In genomic region chr6:142671791-142672190, GRCh38 we compare ENCODE assay signal across 14 cellular contexts.
DNase-seq lines count a peak whose midpoint lies in the region; ATAC-seq and TF ChIP-seq lines count a peak whose summit lies in the region.
"Had no signal": no experiment of that assay in that cellular context is flagged by ENCODE, and none has a peak within 500 bp of the region (broad histone marks: within the 10 kb centered on the region; RNA-seq: fewer than 3 reads in every experiment).

No MANE protein-coding gene starts in this region.

- H3K9me3 ChIP-seq in osteoblast (ENCODE audit: low read depth, low read length), result no peaks in the 10 kb centered on the region

- ATAC-seq in GM19372 (IDR thresholded peaks at IDR 0.05; ENCODE audit: low read depth, unreplicated experiment), result peak; percentile 83
- ATAC-seq in HG02798 (IDR thresholded peaks at IDR 0.05; ENCODE audit: poor library complexity, unreplicated experiment), result peak; percentile 63
- ATAC-seq: WTC11 had no signal

- H2AFZ ChIP-seq in osteoblast (ENCODE audit: low read length), result no peak overlapping the region

- CTCF ChIA-PET in RWPE1 (lab: Yijun Ruan, JAX), result no interaction called here

- H3K4me1 ChIP-seq in osteoblast (ENCODE audit: insufficient read depth, low read length), result no peaks in the 10 kb centered on the region

- TF ChIP-seq CTCF in GM10266 (IDR thresholded peaks at IDR 0.05; ENCODE audit: control insufficient read depth, insufficient read depth, low read depth, missing control alignments), result no peak
- no peak for TF ChIP-seq CTCF in osteoblast (IDR thresholded peaks at IDR 0.05; ENCODE audit: extremely low read depth, low read depth, low read length)
- TF ChIP-seq CTCF in RWPE1 (conservative IDR thresholded peaks at IDR 0.05; ENCODE audit: low read depth), result no peak

- H3K4me2 ChIP-seq in osteoblast (ENCODE audit: insufficient read depth, low read length), result no peak overlapping the region

- POLR2A ChIA-PET in RWPE1 (lab: Yijun Ruan, JAX; ENCODE audit: low non-redundant PET), result no interaction called here

- intact Hi-C loops in posterior vena cava (cut with DNase I), result no loop called here

- no peaks in the 10 kb centered on the region for H3K79me2 ChIP-seq in osteoblast (ENCODE audit: insufficient read depth, low read length)

- peaks cover 24% of the 10 kb centered on the region for H3K27me3 ChIP-seq in osteoblast (ENCODE audit: insufficient read depth, low read length)

- H3K27ac ChIP-seq in osteoblast (ENCODE audit: low read depth, low read length) (no peak overlapping the region), RWPE1 (no peak overlapping the region)
- H3K27ac ChIP-seq: epithelial cell of prostate had no signal

- DNase-seq in GM10266 (ENCODE audit: extremely low spot score) (peak; percentile 18), HT1080 (ENCODE audit: low read depth) (peak; percentile 50), posterior vena cava (ENCODE audit: low spot score) (no peak), osteoblast (ENCODE audit: insufficient read length, low spot score, missing footprints) (no peak), LoVo (ENCODE audit: low spot score) (no peak), RWPE1 (ENCODE audit: low spot score) (no peak)
- DNase-seq: ACHN, DMS79 treated with DMSO at 0.1 percent for 48 hours, hypothalamus, NCI-H526 had no signal

- H3K36me3 ChIP-seq in osteoblast (ENCODE audit: insufficient read depth, low read length), result no peaks in the 10 kb centered on the region

- no peaks in the 10 kb centered on the region for H4K20me1 ChIP-seq in osteoblast (ENCODE audit: insufficient read depth, low read length)

- H3K4me3 ChIP-seq in osteoblast (ENCODE audit: insufficient read depth, low read length), result no peak overlapping the region

Comparison
In these comparisons a context has a peak if more than half of its experiments do, and no peak if none do; other contexts are left out.
1. DNase-seq: peak in GM10266 (single experiment) and HT1080 (single experiment); none in posterior vena cava (single experiment), osteoblast (single experiment), LoVo (single experiment) and RWPE1 (single experiment).